Comparison of ENCODE assay signal across 25 cellular contexts in genomic region chr7:42406358-42406757, GRCh38.
"Had no signal": no experiment of that assay in that cellular context is flagged by ENCODE, and none has a peak within 500 bp of the region (broad histone marks: within the 10 kb centered on the region; RNA-seq: fewer than 3 reads in every experiment).

No MANE protein-coding gene starts in this region.

- ATAC-seq: naive thymus-derived CD4-positive, alpha-beta T cell; natural killer cell; psoas muscle; right cardiac atrium; right lobe of liver; stimulated activated effector memory CD8-positive, alpha-beta T cell treated with anti-CD3 and anti-CD28 coated beads, Interleukin-12 subunit alpha, Interleukin-12 subunit beta, amount 100 ng/mL, for 72 hours; stimulated activated naive B cell treated with anti-CD40 and anti-IgM and Interleukin-4, amounts not matched to agents 10 μg/mL and 1 μg/mL and 100 μg/mL, for 72 hours; stimulated activated naive CD8-positive, alpha-beta T cell treated with anti-CD3 and anti-CD28 coated beads, Interleukin-15, amount 100 ng/mL, for 72 hours; stimulated activated naive CD8-positive, alpha-beta T cell treated with anti-CD3 and anti-CD28 coated beads, Interleukin-15, Interleukin-2, amounts not matched to agents 100 U/mL and 50 U/mL, for 24 hours; upper lobe of right lung had no signal

- DNase-seq: naive thymus-derived CD4-positive, alpha-beta T cell; natural killer cell; occipital lobe; ovary; psoas muscle; right cardiac atrium; right lobe of liver; sigmoid colon; small intestine; stimulated activated CD4-positive, alpha-beta T cell treated with anti-CD3 and anti-CD28 coated beads, Interleukin-15, amount 100 ng/mL, for 24 hours; stimulated activated CD4-positive, alpha-beta T cell treated with anti-CD3 and anti-CD28 coated beads, Interleukin-2, amount 100 ng/mL, for 24 hours; stimulated activated CD4-positive, alpha-beta T cell treated with anti-CD3 and anti-CD28 coated beads, Interleukin-2, amount 100 ng/mL, for 48 hours; stimulated activated CD4-positive, alpha-beta T cell treated with anti-CD3 and anti-CD28 coated beads, Interleukin-4, amount 100 ng/mL, for 24 hours; stimulated activated naive B cell treated with anti-CD40 and anti-IgM and Interleukin-4, amounts not matched to agents 10 μg/mL and 1 μg/mL and 100 μg/mL, for 72 hours; stimulated activated naive CD8-positive, alpha-beta T cell treated with anti-CD3 and anti-CD28 coated beads, Interleukin-15, amount 100 ng/mL, for 72 hours; stimulated activated naive CD8-positive, alpha-beta T cell treated with anti-CD3 and anti-CD28 coated beads, Interleukin-15, Interleukin-2, amounts not matched to agents 100 U/mL and 50 U/mL, for 24 hours; substantia nigra; testis; tibial artery; transverse colon; upper lobe of right lung; uterus had no signal

- H3K27ac ChIP-seq: ovary, parathyroid adenoma, psoas muscle, right lobe of liver, sigmoid colon, suprapubic skin, testis, tibial artery, transverse colon, upper lobe of right lung, uterus had no signal

- H3K79me2 ChIP-seq: parathyroid adenoma had no signal

- H3K27me3 ChIP-seq: ovary, right lobe of liver, sigmoid colon, suprapubic skin, testis, tibial artery, transverse colon, upper lobe of right lung, uterus had no signal

- H3K9me3 ChIP-seq: ovary, psoas muscle, right lobe of liver, sigmoid colon, suprapubic skin, testis, tibial artery, transverse colon, upper lobe of right lung, uterus had no signal

- H3K9ac ChIP-seq: parathyroid adenoma had no signal

- H3K4me3 ChIP-seq: ovary, psoas muscle, right lobe of liver, sigmoid colon, suprapubic skin, tibial artery, transverse colon, upper lobe of right lung, uterus had no signal

- H3K4me1 ChIP-seq: psoas muscle, right lobe of liver, suprapubic skin, testis, tibial artery, transverse colon, upper lobe of right lung, uterus had no signal

- H2AFZ ChIP-seq: parathyroid adenoma had no signal

- H3K36me3 ChIP-seq: ovary, right lobe of liver, sigmoid colon, suprapubic skin, tibial artery, transverse colon, upper lobe of right lung, uterus had no signal
